In the genomic region with DNA sequence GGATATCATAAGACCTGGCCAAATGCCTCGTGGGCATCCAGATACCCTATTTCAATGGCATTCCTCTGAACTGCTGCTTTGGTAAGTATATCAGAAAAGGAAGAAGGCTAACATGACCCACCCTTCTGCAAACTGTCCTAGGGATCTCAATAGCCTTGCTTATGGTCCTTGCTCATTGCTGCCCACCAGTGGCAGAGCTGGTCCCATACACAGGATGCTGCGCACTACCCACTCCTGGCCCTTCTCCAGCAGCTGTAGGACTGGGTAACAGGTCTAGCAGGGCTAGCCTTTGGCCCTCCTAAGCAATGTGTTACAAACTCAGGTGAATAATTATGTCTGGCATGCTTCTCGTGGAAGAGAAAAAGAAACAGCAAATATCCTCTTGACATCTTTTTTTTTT, we compare ENCODE assay signal across 1 cellular context.
TF ChIP-seq lines count a peak whose summit lies in the region.

No MANE protein-coding gene starts in this region.

TF ChIP-seq in HepG2, 621 proteins besides CTCF, POLR2A, EP300 and RAD21 (continued from another document):
- TF ChIP-seq ZNF552 (CRISPR knock-in tag; IDR thresholded peaks at IDR 0.05; ENCODE audit: borderline replicate concordance) = no peak
